ENCODE assay signal across 8 cellular contexts in the genomic region with DNA sequence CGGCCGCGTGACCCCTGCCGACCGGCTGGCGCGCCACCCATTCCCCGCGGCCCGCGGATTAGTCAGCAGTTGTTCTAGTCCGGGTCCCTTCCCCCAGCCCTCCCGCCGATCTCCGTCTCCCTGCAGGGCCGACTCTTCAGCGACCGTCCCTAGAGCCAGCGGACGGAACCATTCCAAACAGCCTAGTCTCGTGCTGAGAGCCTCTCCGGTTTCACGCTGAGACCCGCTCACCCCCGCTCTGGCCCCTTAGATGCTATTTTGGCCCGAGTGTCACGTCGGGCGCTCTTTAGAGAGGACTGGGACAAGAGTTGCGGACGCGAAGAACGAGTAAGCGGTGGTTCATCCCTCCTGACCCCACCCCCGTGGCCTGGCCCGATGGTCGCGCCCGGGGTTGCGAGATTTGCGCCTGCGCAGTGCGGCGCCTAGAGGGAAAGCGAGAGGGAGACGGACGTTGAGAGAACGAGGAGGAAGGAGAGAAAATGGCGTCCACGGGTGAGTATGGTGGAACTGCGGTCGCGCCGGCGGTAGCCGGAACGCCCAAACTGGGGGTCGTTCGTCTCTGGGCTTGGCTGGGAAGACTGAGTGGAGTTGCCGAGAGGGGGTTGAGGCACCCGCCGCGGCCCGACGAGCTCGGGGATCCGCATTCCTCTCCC. TPM values are rescaled to one million over a fixed set of nuclear protein-coding genes. Genes with fewer than 3 reads are reported as not detected.
DNase-seq lines count a peak whose midpoint lies in the region; ATAC-seq and TF ChIP-seq lines count a peak whose summit lies in the region.

A gene with protein sequence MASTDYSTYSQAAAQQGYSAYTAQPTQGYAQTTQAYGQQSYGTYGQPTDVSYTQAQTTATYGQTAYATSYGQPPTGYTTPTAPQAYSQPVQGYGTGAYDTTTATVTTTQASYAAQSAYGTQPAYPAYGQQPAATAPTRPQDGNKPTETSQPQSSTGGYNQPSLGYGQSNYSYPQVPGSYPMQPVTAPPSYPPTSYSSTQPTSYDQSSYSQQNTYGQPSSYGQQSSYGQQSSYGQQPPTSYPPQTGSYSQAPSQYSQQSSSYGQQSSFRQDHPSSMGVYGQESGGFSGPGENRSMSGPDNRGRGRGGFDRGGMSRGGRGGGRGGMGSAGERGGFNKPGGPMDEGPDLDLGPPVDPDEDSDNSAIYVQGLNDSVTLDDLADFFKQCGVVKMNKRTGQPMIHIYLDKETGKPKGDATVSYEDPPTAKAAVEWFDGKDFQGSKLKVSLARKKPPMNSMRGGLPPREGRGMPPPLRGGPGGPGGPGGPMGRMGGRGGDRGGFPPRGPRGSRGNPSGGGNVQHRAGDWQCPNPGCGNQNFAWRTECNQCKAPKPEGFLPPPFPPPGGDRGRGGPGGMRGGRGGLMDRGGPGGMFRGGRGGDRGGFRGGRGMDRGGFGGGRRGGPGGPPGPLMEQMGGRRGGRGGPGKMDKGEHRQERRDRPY (plus strand): TSS at position 411 of the 653 bp plus-strand sequence. CDS start 69 bp downstream, at position 480.
A gene (minus strand): TSS at position 124 of the 653 bp plus-strand sequence. CDS start 2,355 bp downstream, outside the sequence.

- DNase-seq in AML-193 (lab: John Stamatoyannopoulos, UW): peak; percentile 86 to 88
- DNase-seq in GM19238 (ENCODE audit: insufficient read length, low spot score): peak; percentile 87
- DNase-seq in NCI-H510A treated with DMSO at 0.1 percent for 48 hours (lab: John Stamatoyannopoulos, UW): peak; percentile 91
- peak; percentile 93 to 95 for DNase-seq in activated CD4-positive, alpha-beta T cell treated with anti-CD3 and anti-CD28 coated beads for 24 hours (ENCODE audit: low read depth in 2 of 2)
- peak; percentile 97 for DNase-seq in chondrocyte (ENCODE audit: low spot score)
- peak; percentile 57 for DNase-seq in kidney epithelial cell (ENCODE audit: low read depth)
- DNase-seq in stimulated activated CD4-positive, alpha-beta T cell treated with anti-CD3 and anti-CD28 coated beads, Interleukin-15, amount 100 ng/mL, for 24 hours: peak; percentile 96

- H3K4me1 Mint-ChIP-seq in chondrocyte (ENCODE audit: low read depth): peaks cover 54% of the 10 kb centered on the region

- TF ChIP-seq CTCF in chondrocyte (IDR thresholded peaks at IDR 0.05) (no peak), kidney epithelial cell (IDR thresholded peaks at IDR 0.05; ENCODE audit: insufficient read depth, low read length, poor library complexity, severe bottlenecking) (no peak)

- peak within 1 kb of the TSS; percentile 88 for H3K4me3 Mint-ChIP-seq in chondrocyte (ENCODE audit: unreplicated experiment)

- H3K27me3 ChIP-seq in kidney epithelial cell (ENCODE audit: control insufficient read depth, insufficient read depth, low read length): no peaks in the 10 kb centered on the region

- H3K36me3 Mint-ChIP-seq in chondrocyte (ENCODE audit: low read depth): peaks cover 13% of the 10 kb centered on the region

- H3K9me3 Mint-ChIP-seq in chondrocyte (ENCODE audit: low read depth): no peaks in the 10 kb centered on the region

- H3K4me3 ChIP-seq in kidney epithelial cell (ENCODE audit: low read depth, low read length): peak within 1 kb of the TSS; percentile 76

- H3K27me3 Mint-ChIP-seq in chondrocyte (ENCODE audit: low read depth): no peaks in the 10 kb centered on the region

- H3K27ac Mint-ChIP-seq in chondrocyte (ENCODE audit: unreplicated experiment): peak within 1 kb of the TSS; percentile 100

- peak; percentile 83 for ATAC-seq in HG03439 (IDR thresholded peaks at IDR 0.05; ENCODE audit: unreplicated experiment)

- H3K36me3 ChIP-seq in kidney epithelial cell (ENCODE audit: control insufficient read depth, insufficient read depth, low read length): no peaks in the 10 kb centered on the region

RNA-seq across cellular contexts. Expression of the first gene that starts in this region (rescaled TPM):
- total RNA-seq in chondrocyte (139 to 205 TPM (median 144 TPM) in 3 replicates), kidney epithelial cell (189 and 205 TPM in 2 replicates)

RNA-seq across cellular contexts. Expression of the second gene that starts in this region (rescaled TPM):
- total RNA-seq in chondrocyte: 29.5 to 37.6 TPM (median 30.9 TPM) in 3 replicates
- total RNA-seq in kidney epithelial cell: 51.8 and 59.6 TPM in 2 replicates

Comparison
In these comparisons a context has a peak if more than half of its experiments do, and no peak if none do; other contexts are left out.
1. Peak in every context shown above with its lines: DNase-seq, ATAC-seq and H3K4me3 ChIP-seq.